Comparison of ENCODE assay signal across 8 cellular contexts in genomic region chr20:36950432-36951197, GRCh38. TPM values are rescaled to one million over a fixed set of nuclear protein-coding genes. Genes with fewer than 3 reads are reported as not detected.
DNase-seq lines count a peak whose midpoint lies in the region; ATAC-seq lines count a peak whose summit lies in the region.

No MANE protein-coding gene starts in this region.

- H3K36me3 ChIP-seq in HUES64 (ENCODE audit: insufficient read depth, low read length): peaks cover under 1% of the 10 kb centered on the region; the same call in 1 of the 2 replicates
- peaks cover 0 to 3% of the 10 kb centered on the region in 2 donors for H3K36me3 ChIP-seq in esophagus (ENCODE audit: control insufficient read depth in 2 of 2, insufficient read depth in 2 of 2, low read length in 1 of 2)
- peaks cover 0 to 17% (median 6%) of the 10 kb centered on the region in 3 experiments for H3K36me3 ChIP-seq in naive thymus-derived CD4-positive, alpha-beta T cell (ENCODE audit: control insufficient read depth in 2 of 3, insufficient read depth in 3 of 3, low read length in 3 of 3)

- under 1% methylated on average over 23 of the region's 24 CpGs for WGBS in HUES64
- WGBS in esophagus, 2 donors: 1% methylated on average over 23 to 24 of the region's 24 CpGs

- H3K36me3 Mint-ChIP-seq in activated CD4-positive, alpha-beta memory T cell treated with anti-CD3 and anti-CD28 coated beads for 36 hours: peaks cover 14% of the 10 kb centered on the region
- H3K36me3 Mint-ChIP-seq in naive thymus-derived CD4-positive, alpha-beta T cell: peaks cover 14 to 28% (median 27%) of the 10 kb centered on the region in 5 donors

- ATAC-seq in naive thymus-derived CD4-positive, alpha-beta T cell: no peak
- ATAC-seq in GM18870 (IDR thresholded peaks at IDR 0.05; ENCODE audit: unreplicated experiment) (no peak), HG03135 (IDR thresholded peaks at IDR 0.05; ENCODE audit: unreplicated experiment) (no peak)

- intact Hi-C loops in activated CD4-positive, alpha-beta memory T cell treated with anti-CD3 and anti-CD28 coated beads for 36 hours (cut with micrococcal nuclease): loop anchor here (1.0 to 2.0 kb wide), 5 partner anchors 18 to 145 kb away; partner anchors contain the start of gene RBL1
- intact Hi-C loops in naive thymus-derived CD4-positive, alpha-beta T cell (cut with micrococcal nuclease): loop anchor here (1.0 to 5.0 kb wide), 10 partner anchors 19 to 228 kb away; partner anchors contain the start of genes RBL1 (in 2 of the 2), MROH8 (in 1 of the 2) and RPN2 (in 1 of the 2)

- H3K27me3 ChIP-seq in HUES64 (ENCODE audit: insufficient read depth, low read length): peaks cover 9% of the 10 kb centered on the region
- H3K27me3 ChIP-seq in esophagus (ENCODE audit: control insufficient read depth in 1 of 2, insufficient read depth in 2 of 2, low read length in 2 of 2): no peaks in the 10 kb centered on the region
- no peaks in the 10 kb centered on the region for H3K27me3 ChIP-seq in naive thymus-derived CD4-positive, alpha-beta T cell (ENCODE audit: control insufficient read depth in 2 of 2, insufficient read depth in 2 of 2, low read length in 2 of 2)

- POLR2A ChIA-PET in activated CD4-positive, alpha-beta memory T cell treated with anti-CD3 and anti-CD28 coated beads for 36 hours (lab: Charles Lee): interaction anchor here (1.6 kb wide), 1 partner anchor 145 kb away, joined by 5 read pairs; the partner anchor contains the start of gene RBL1
- POLR2A ChIA-PET in naive thymus-derived CD4-positive, alpha-beta T cell (lab: Charles Lee): interaction anchor here (0.7 to 1.9 kb wide), 11 partner anchors 9 to 131 kb away, joined by 3 to 9 read pairs (median 4); no protein-coding TSS in a partner anchor

- DNase-seq in NCI-H82 (lab: John Stamatoyannopoulos, UW) (peak; percentile 55), NCI-H82 treated with DMSO at 0.1 percent for 48 hours (lab: John Stamatoyannopoulos, UW; ENCODE audit: unreplicated experiment) (no peak)
- DNase-seq in activated CD4-positive, alpha-beta memory T cell treated with anti-CD3 and anti-CD28 coated beads for 36 hours: peak; percentile 57
- peak in 8 of 9 donors; percentile 47 to 65 (median 58) for DNase-seq in naive thymus-derived CD4-positive, alpha-beta T cell

- peaks cover 46% of the 10 kb centered on the region for H3K4me1 Mint-ChIP-seq in activated CD4-positive, alpha-beta memory T cell treated with anti-CD3 and anti-CD28 coated beads for 36 hours (ENCODE audit: low read depth)
- peaks cover 28 to 53% (median 41%) of the 10 kb centered on the region in 7 donors for H3K4me1 Mint-ChIP-seq in naive thymus-derived CD4-positive, alpha-beta T cell

- H3K9me3 ChIP-seq in HUES64 (ENCODE audit: insufficient read depth, low read depth, low read length) (no peaks in the 10 kb centered on the region), esophagus (ENCODE audit: control insufficient read depth in 2 of 2, insufficient read depth in 1 of 2, low read depth in 1 of 2, low read length in 1 of 2) (no peaks in the 10 kb centered on the region)
- no peaks in the 10 kb centered on the region for H3K9me3 ChIP-seq in naive thymus-derived CD4-positive, alpha-beta T cell (ENCODE audit: control insufficient read depth in 2 of 3, low read length in 3 of 3)

- no peaks in the 10 kb centered on the region for H3K27me3 Mint-ChIP-seq in activated CD4-positive, alpha-beta memory T cell treated with anti-CD3 and anti-CD28 coated beads for 36 hours
- no peaks in the 10 kb centered on the region for H3K27me3 Mint-ChIP-seq in naive thymus-derived CD4-positive, alpha-beta T cell

- peak overlapping the region; percentile 33; the same call in 1 of the 2 replicates for H3K9ac ChIP-seq in HUES64 (ENCODE audit: low read depth, low read length)

- peak overlapping the region; percentile 92 for H3K27ac Mint-ChIP-seq in activated CD4-positive, alpha-beta memory T cell treated with anti-CD3 and anti-CD28 coated beads for 36 hours
- peak overlapping the region; percentile 96 to 99 (median 98) for H3K27ac Mint-ChIP-seq in naive thymus-derived CD4-positive, alpha-beta T cell

- peak overlapping the region; percentile 66 for H3K4me3 ChIP-seq in HUES64 (ENCODE audit: low read length)
- H3K4me3 ChIP-seq in esophagus (ENCODE audit: low read depth in 1 of 2, low read length in 2 of 2): peak overlapping the region; percentile 73 to 80
- H3K4me3 ChIP-seq in naive thymus-derived CD4-positive, alpha-beta T cell (ENCODE audit: low read length): peak overlapping the region; percentile 94

- CTCF ChIA-PET in activated CD4-positive, alpha-beta memory T cell treated with anti-CD3 and anti-CD28 coated beads for 36 hours (lab: Charles Lee): no interaction called here
- CTCF ChIA-PET in naive thymus-derived CD4-positive, alpha-beta T cell (lab: Charles Lee): interaction anchor here (0.6 to 1.4 kb wide), 2 partner anchors 58 to 217 kb away, joined by 3 to 6 read pairs; no protein-coding TSS in a partner anchor

- H3K4me1 ChIP-seq in HUES64 (ENCODE audit: insufficient read depth, low read length) (peaks cover 22% of the 10 kb centered on the region), esophagus (ENCODE audit: control insufficient read depth in 2 of 2, insufficient read depth in 2 of 2, low read length in 1 of 2) (peaks cover 4 to 7% of the 10 kb centered on the region in 2 donors)
- H3K4me1 ChIP-seq in naive thymus-derived CD4-positive, alpha-beta T cell (ENCODE audit: control insufficient read depth in 2 of 2, insufficient read depth in 2 of 2, low read length in 2 of 2): peaks cover 36 to 43% of the 10 kb centered on the region in 2 donors

- peak overlapping the region; percentile 98 for H3K4me3 Mint-ChIP-seq in activated CD4-positive, alpha-beta memory T cell treated with anti-CD3 and anti-CD28 coated beads for 36 hours
- peak overlapping the region; percentile 93 to 99 (median 98) for H3K4me3 Mint-ChIP-seq in naive thymus-derived CD4-positive, alpha-beta T cell

- H3K27ac ChIP-seq in HUES64 (ENCODE audit: low read depth, low read length): peak overlapping the region; percentile 29; the same call in 1 of the 2 replicates
- H3K27ac ChIP-seq in esophagus (ENCODE audit: low read depth in 2 of 2, low read length in 1 of 2): peak overlapping the region; percentile 85 to 86
- H3K27ac ChIP-seq in naive thymus-derived CD4-positive, alpha-beta T cell (ENCODE audit: low read depth, low read length): peak overlapping the region; percentile 97

- H3K9me3 Mint-ChIP-seq in activated CD4-positive, alpha-beta memory T cell treated with anti-CD3 and anti-CD28 coated beads for 36 hours: no peaks in the 10 kb centered on the region
- peaks cover 0 to 5% (median 0%) of the 10 kb centered on the region in 11 donors for H3K9me3 Mint-ChIP-seq in naive thymus-derived CD4-positive, alpha-beta T cell

RNA-seq across cellular contexts. Expression of gene SAMHD1, which starts 0.9 kb away (rescaled TPM):
- 17.6 TPM for polyA plus RNA-seq in HUES64 (2013, experiment 1 of 2)
- 15.8 TPM for polyA plus RNA-seq in HUES64 (2013, experiment 2 of 2)
- total RNA-seq in activated CD4-positive, alpha-beta memory T cell treated with anti-CD3 and anti-CD28 coated beads for 36 hours: 10 to 100 TPM; 50.4 to 57.7 TPM
- 10 to 100 TPM; 25.2 to 29.2 TPM for polyA plus RNA-seq in esophagus
- 100 to 1,000 TPM; 271 to 393 (median 338) TPM for total RNA-seq in naive thymus-derived CD4-positive, alpha-beta T cell
- polyA plus RNA-seq in naive thymus-derived CD4-positive, alpha-beta T cell: 100 to 1,000 TPM; 231 to 258 TPM

Comparison
In these comparisons a context has a peak if more than half of its experiments do, and no peak if none do; other contexts are left out.
1. H3K27ac ChIP-seq: peak in every context shown above with its lines; median percentile 97 in naive thymus-derived CD4-positive, alpha-beta T cell; 86 in esophagus; 29 in HUES64.
2. RNA of gene SAMHD1, which starts 0.9 kb away (total RNA-seq): 271 to 393 TPM in naive thymus-derived CD4-positive, alpha-beta T cell; 50.4 to 57.7 TPM in activated CD4-positive, alpha-beta memory T cell treated with anti-CD3 and anti-CD28 coated beads for 36 hours; every median in the first group is over 4 times any median in the second.
3. Peak in every context shown above with its lines, with median percentiles within 50 percentile points of each other: H3K4me3 ChIP-seq.